ENCODE assay signal across 21 cellular contexts in the genomic region with DNA sequence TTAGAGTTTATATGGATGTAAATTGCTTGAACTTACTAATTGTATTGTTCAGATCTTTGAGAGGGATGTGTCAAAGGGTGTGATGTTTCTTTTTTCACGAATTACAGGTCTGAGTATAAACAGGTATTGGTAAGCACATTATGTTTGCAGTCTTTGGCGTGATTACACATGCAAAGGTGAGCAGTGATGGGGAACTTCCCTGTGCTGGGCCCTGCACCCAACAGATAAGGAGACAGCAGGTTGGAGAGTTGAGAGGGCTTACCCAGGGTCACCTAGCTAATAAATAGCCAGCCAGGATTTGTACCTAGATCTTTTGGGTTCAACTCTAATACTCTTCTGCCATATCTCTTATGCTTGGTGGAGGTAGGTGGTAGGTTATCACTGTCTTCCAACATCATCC.
"Had no signal": no experiment of that assay in that cellular context is flagged by ENCODE, and none has a peak within 500 bp of the region (broad histone marks: within the 10 kb centered on the region; RNA-seq: fewer than 3 reads in every experiment).

No MANE protein-coding gene starts in this region.

- FAIRE-seq: endometrium, frontal cortex, kidney, small intestine had no signal

- H3K4me3 ChIP-seq: left lung, neural progenitor cell, right lobe of liver, stomach, thyroid gland had no signal

- H3K36me3 ChIP-seq: left lung, neural progenitor cell, right lobe of liver, thyroid gland had no signal

- H3K27ac ChIP-seq: left lung, neural progenitor cell, parathyroid adenoma, right lobe of liver, stomach, thyroid gland had no signal

- H3K27me3 ChIP-seq: left lung, neural progenitor cell, right lobe of liver, stomach, thyroid gland had no signal

- H3K9me3 ChIP-seq: left lung, right lobe of liver, stomach, thyroid gland had no signal

- H3K4me1 ChIP-seq: left lung, neural progenitor cell, parathyroid adenoma, right lobe of liver, stomach, thyroid gland had no signal

- DNase-seq: cortex of kidney; effector memory CD8-positive, alpha-beta T cell; head of caudate nucleus; kidney; left cardiac atrium; left lung; mesendoderm; midbrain; naive thymus-derived CD4-positive, alpha-beta T cell; right lobe of liver; small intestine; stimulated activated CD4-positive, alpha-beta T cell treated with anti-CD3 and anti-CD28 coated beads, Interleukin-15, amount 100 ng/mL, for 24 hours; stimulated activated CD4-positive, alpha-beta T cell treated with anti-CD3 and anti-CD28 coated beads, Interleukin-2, amount 100 ng/mL, for 48 hours; stimulated activated CD8-positive, alpha-beta memory T cell treated with anti-CD3 and anti-CD28 coated beads, Interleukin-4, amount 100 ng/mL, for 48 hours; stimulated activated naive CD4-positive, alpha-beta T cell treated with Interleukin-2 at 50 U/mL for 16 hours; stomach; thyroid gland had no signal

- ATAC-seq: effector memory CD8-positive, alpha-beta T cell; left cardiac atrium; left lung; naive thymus-derived CD4-positive, alpha-beta T cell had no signal
